Comparison of ENCODE assay signal across 2 cellular contexts in the genomic region with DNA sequence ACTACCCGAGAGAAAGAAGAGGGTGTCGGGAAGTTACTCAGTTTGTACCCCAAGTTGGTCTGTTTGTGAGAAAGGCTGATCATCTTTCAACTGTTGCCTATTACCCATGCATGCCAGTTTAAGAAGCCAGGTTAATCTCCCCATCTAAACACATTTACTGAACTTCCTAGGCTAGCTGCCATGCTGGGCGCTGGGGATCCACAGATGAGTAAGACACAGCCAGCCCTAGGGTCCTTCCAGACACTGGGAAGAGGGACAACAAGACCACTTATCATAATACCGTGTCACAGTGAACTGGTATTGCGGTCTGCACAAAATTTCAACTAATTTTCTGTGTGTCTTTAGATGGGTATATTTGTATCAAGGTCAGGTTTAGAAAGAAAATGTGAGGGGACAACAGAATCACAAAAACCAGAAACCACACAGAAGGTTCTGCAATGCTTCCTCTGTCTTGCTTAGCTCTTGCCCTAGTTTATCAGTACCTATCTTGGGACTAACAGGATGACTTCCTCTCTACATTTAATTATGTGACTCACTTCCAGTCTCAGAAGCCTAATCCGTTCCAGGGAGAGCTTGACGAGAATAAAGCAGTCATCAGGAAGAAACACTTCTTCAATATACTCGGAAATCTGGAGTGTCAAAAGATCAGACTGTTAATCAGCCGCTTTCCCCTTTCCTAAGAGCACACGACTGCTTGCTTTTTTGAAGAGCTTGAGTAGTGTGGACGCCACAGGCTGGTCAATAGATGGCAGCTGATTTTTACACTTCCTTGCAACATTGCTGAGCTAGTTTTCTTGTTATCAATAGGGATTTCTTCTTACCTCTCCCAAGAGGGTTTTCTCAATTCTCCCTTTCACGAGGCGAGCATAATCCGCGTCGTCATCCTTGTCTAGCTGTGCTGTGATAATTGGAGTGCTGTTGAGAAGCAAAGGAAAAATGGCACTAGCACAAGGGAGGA.
TF ChIP-seq lines count a peak whose summit lies in the region.

No MANE protein-coding gene starts in this region.

TF ChIP-seq in liver, 16 proteins besides CTCF, POLR2A, EP300 and RAD21:
- TF ChIP-seq HNF4G (IDR thresholded peaks at IDR 0.05): no peak
- TF ChIP-seq YY1 (IDR thresholded peaks at IDR 0.05): no peak
- TF ChIP-seq, protein P1, sequence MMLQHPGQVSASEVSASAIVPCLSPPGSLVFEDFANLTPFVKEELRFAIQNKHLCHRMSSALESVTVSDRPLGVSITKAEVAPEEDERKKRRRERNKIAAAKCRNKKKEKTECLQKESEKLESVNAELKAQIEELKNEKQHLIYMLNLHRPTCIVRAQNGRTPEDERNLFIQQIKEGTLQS (IDR thresholded peaks at IDR 0.05): no peak
- TF ChIP-seq, protein P2, sequence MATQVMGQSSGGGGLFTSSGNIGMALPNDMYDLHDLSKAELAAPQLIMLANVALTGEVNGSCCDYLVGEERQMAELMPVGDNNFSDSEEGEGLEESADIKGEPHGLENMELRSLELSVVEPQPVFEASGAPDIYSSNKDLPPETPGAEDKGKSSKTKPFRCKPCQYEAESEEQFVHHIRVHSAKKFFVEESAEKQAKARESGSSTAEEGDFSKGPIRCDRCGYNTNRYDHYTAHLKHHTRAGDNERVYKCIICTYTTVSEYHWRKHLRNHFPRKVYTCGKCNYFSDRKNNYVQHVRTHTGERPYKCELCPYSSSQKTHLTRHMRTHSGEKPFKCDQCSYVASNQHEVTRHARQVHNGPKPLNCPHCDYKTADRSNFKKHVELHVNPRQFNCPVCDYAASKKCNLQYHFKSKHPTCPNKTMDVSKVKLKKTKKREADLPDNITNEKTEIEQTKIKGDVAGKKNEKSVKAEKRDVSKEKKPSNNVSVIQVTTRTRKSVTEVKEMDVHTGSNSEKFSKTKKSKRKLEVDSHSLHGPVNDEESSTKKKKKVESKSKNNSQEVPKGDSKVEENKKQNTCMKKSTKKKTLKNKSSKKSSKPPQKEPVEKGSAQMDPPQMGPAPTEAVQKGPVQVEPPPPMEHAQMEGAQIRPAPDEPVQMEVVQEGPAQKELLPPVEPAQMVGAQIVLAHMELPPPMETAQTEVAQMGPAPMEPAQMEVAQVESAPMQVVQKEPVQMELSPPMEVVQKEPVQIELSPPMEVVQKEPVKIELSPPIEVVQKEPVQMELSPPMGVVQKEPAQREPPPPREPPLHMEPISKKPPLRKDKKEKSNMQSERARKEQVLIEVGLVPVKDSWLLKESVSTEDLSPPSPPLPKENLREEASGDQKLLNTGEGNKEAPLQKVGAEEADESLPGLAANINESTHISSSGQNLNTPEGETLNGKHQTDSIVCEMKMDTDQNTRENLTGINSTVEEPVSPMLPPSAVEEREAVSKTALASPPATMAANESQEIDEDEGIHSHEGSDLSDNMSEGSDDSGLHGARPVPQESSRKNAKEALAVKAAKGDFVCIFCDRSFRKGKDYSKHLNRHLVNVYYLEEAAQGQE (IDR thresholded peaks at IDR 0.05): no peak
- no peak for TF ChIP-seq SP1 (IDR thresholded peaks at IDR 0.05)
- TF ChIP-seq EGR1 (IDR thresholded peaks at IDR 0.05; ENCODE audit: low read depth in 2 of 2): no peak
- TF ChIP-seq NR2F2 (IDR thresholded peaks at IDR 0.05): peak; percentile 59
- TF ChIP-seq HNF4A (conservative IDR thresholded peaks at IDR 0.05): no peak
- TF ChIP-seq JUND (IDR thresholded peaks at IDR 0.05): no peak
- TF ChIP-seq, protein P3, sequence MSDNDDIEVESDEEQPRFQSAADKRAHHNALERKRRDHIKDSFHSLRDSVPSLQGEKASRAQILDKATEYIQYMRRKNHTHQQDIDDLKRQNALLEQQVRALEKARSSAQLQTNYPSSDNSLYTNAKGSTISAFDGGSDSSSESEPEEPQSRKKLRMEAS (IDR thresholded peaks at IDR 0.05): no peak
- TF ChIP-seq GABPA (IDR thresholded peaks at IDR 0.05 in 1 of 2, conservative IDR thresholded peaks at IDR 0.05 in 1 of 2): no peak
- TF ChIP-seq, protein P4, sequence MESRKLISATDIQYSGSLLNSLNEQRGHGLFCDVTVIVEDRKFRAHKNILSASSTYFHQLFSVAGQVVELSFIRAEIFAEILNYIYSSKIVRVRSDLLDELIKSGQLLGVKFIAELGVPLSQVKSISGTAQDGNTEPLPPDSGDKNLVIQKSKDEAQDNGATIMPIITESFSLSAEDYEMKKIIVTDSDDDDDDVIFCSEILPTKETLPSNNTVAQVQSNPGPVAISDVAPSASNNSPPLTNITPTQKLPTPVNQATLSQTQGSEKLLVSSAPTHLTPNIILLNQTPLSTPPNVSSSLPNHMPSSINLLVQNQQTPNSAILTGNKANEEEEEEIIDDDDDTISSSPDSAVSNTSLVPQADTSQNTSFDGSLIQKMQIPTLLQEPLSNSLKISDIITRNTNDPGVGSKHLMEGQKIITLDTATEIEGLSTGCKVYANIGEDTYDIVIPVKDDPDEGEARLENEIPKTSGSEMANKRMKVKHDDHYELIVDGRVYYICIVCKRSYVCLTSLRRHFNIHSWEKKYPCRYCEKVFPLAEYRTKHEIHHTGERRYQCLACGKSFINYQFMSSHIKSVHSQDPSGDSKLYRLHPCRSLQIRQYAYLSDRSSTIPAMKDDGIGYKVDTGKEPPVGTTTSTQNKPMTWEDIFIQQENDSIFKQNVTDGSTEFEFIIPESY (IDR thresholded peaks at IDR 0.05): no peak
- TF ChIP-seq FOXA1 (IDR thresholded peaks at IDR 0.05): no peak
- TF ChIP-seq TAF1 (conservative IDR thresholded peaks at IDR 0.05): no peak
- TF ChIP-seq FOXA2 (IDR thresholded peaks at IDR 0.05): no peak
- TF ChIP-seq RXRA (IDR thresholded peaks at IDR 0.05): peak in 1 of 2 donors; percentile 11

TF ChIP-seq in HepG2, 621 proteins besides CTCF, POLR2A, EP300 and RAD21:
- TF ChIP-seq, protein P5, sequence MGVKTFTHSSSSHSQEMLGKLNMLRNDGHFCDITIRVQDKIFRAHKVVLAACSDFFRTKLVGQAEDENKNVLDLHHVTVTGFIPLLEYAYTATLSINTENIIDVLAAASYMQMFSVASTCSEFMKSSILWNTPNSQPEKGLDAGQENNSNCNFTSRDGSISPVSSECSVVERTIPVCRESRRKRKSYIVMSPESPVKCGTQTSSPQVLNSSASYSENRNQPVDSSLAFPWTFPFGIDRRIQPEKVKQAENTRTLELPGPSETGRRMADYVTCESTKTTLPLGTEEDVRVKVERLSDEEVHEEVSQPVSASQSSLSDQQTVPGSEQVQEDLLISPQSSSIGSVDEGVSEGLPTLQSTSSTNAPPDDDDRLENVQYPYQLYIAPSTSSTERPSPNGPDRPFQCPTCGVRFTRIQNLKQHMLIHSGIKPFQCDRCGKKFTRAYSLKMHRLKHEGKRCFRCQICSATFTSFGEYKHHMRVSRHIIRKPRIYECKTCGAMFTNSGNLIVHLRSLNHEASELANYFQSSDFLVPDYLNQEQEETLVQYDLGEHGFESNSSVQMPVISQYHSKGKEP (CRISPR knock-in tag; IDR thresholded peaks at IDR 0.05): no peak
- TF ChIP-seq MZF1 (CRISPR knock-in tag; IDR thresholded peaks at IDR 0.05; ENCODE audit: borderline replicate concordance) (no peak), RBFOX2 (IDR thresholded peaks at IDR 0.05; ENCODE audit: low read depth, low read length) (no peak), ZNF207 (IDR thresholded peaks at IDR 0.05; ENCODE audit: borderline replicate concordance) (no peak), ZSCAN30 (CRISPR knock-in tag; IDR thresholded peaks at IDR 0.05) (no peak), NBN (conservative IDR thresholded peaks at IDR 0.05) (no peak), ZNF678 (CRISPR knock-in tag; IDR thresholded peaks at IDR 0.05) (no peak), RBM22 (optimal IDR thresholded peaks at IDR 0.05; ENCODE audit: low read length) (no peak)
